ENCODE assay signal across 15 cellular contexts in the genomic region with DNA sequence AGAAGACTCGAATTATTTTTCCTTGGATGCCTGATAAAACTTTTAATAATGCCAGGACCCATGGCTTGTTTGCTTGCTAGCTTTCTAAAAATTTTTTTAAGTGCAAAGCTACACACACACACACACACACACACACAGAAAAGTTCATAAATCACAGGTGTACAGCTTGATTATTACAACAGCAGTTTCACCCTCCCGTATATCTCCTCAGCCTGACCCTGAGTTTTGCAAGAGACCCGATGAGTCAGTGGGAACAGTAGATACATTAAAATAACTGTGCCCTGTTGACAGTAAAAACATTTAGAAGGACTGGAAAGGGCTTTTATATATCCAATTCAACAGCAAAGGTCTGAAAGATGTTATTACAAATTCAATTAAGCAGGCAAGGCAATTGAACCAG. TPM values are rescaled to one million over a fixed set of nuclear protein-coding genes. Genes with fewer than 3 reads are reported as not detected.
A peak's percentile ranks its signal among the peaks of the same experiment; 100 is the strongest.
DNase-seq lines count a peak whose midpoint lies in the region; ATAC-seq and TF ChIP-seq lines count a peak whose summit lies in the region.
"Had no signal": no experiment of that assay in that cellular context is flagged by ENCODE, and none has a peak within 500 bp of the region (broad histone marks: within the 10 kb centered on the region; RNA-seq: fewer than 3 reads in every experiment).

No MANE protein-coding gene starts in this region.

- no peak for TF ChIP-seq CTCF in MCF 10A (IDR thresholded peaks at IDR 0.05; ENCODE audit: unreplicated experiment)
- no peak for TF ChIP-seq CTCF in breast epithelium (IDR thresholded peaks at IDR 0.05)
- no peak for TF ChIP-seq CTCF in PC-3 (conservative IDR thresholded peaks at IDR 0.05; ENCODE audit: low read depth, low read length)

- no peaks in the 10 kb centered on the region for H4K20me1 ChIP-seq in PC-3 (ENCODE audit: low read length)
- H4K20me1 ChIP-seq: BLaER1 had no signal

- TF ChIP-seq POLR2A in breast epithelium (IDR thresholded peaks at IDR 0.05) = no peak

- no peak overlapping the region for H3K4me3 ChIP-seq in breast epithelium
- H3K4me3 ChIP-seq in PC-3 (ENCODE audit: low read length) = no peak overlapping the region
- H3K4me3 ChIP-seq: BLaER1, body of pancreas, left lung had no signal

- H3K27me3 Mint-ChIP-seq in MCF 10A (ENCODE audit: insufficient read depth, unreplicated experiment) = no peaks in the 10 kb centered on the region
- H3K27me3 Mint-ChIP-seq in stimulated activated naive CD8-positive, alpha-beta T cell treated with anti-CD3 and anti-CD28 coated beads, Interleukin-15, amount 100 ng/mL, for 72 hours = no peaks in the 10 kb centered on the region
- H3K27me3 Mint-ChIP-seq: progenitor cell of endocrine pancreas had no signal

- H3K27ac ChIP-seq in breast epithelium (no peak overlapping the region), PC-3 (ENCODE audit: low read length) (peak overlapping the region; percentile 74)
- H3K27ac ChIP-seq: BLaER1, body of pancreas, left lung had no signal

- no peak overlapping the region for H3K4me3 Mint-ChIP-seq in MCF 10A (ENCODE audit: unreplicated experiment)
- no peak overlapping the region for H3K4me3 Mint-ChIP-seq in stimulated activated naive CD8-positive, alpha-beta T cell treated with anti-CD3 and anti-CD28 coated beads, Interleukin-15, amount 100 ng/mL, for 72 hours
- H3K4me3 Mint-ChIP-seq: T-helper 1 cell treated with Interleukin-12 subunit alpha and Interleukin-12 subunit beta and Interleukin-4 antibody, amounts not matched to agents 30 μg/mL and 1 μg/mL, for 36 hours had no signal

- H3K9ac ChIP-seq in PC-3 (ENCODE audit: low read length) = peak overlapping the region; percentile 43
- H3K9ac ChIP-seq: BLaER1 had no signal

- no peaks in the 10 kb centered on the region for H3K36me3 Mint-ChIP-seq in MCF 10A (ENCODE audit: insufficient read depth, unreplicated experiment)

- H3K27me3 ChIP-seq in breast epithelium (no peaks in the 10 kb centered on the region), PC-3 (ENCODE audit: low read length) (no peaks in the 10 kb centered on the region)
- H3K27me3 ChIP-seq: BLaER1, body of pancreas, left lung had no signal

- H3K79me2 ChIP-seq in PC-3 (ENCODE audit: low read length) = peaks cover 3% of the 10 kb centered on the region; the same call in 1 of the 2 replicates

- no peak overlapping the region for H2AFZ ChIP-seq in PC-3 (ENCODE audit: low read length)

- peak; percentile 89 for DNase-seq in MCF 10A (ENCODE audit: unreplicated experiment)
- no peak for DNase-seq in breast epithelium (ENCODE audit: low spot score in 2 of 2)
- DNase-seq in PC-3 = peak; percentile 80
- DNase-seq in fibroblast of peridontal ligament (ENCODE audit: extremely low read depth) = peak; percentile 67
- DNase-seq in stimulated activated naive CD8-positive, alpha-beta T cell treated with anti-CD3 and anti-CD28 coated beads, Interleukin-15, amount 100 ng/mL, for 72 hours = no peak
- DNase-seq: body of pancreas, foreskin melanocyte, left lung, NCI-H69 had no signal

- no peaks in the 10 kb centered on the region for H3F3A ChIP-seq in PC-3 (ENCODE audit: low read length, unreplicated experiment)

- POLR2A ChIA-PET in MCF 10A (lab: Yijun Ruan, JAX) (interaction anchor here (0.6 to 2.2 kb wide), 7 partner anchors 11 to 96 kb away, joined by 3 to 12 read pairs (median 4); a partner anchor contains a TSS), PC-3 (lab: Charles Lee; ENCODE audit: unreplicated experiment) (interaction anchor here (0.6 kb wide), 1 partner anchor 49 kb away, joined by 10 read pairs; no protein-coding TSS in a partner anchor)

- intact Hi-C loops in MCF 10A (cut with micrococcal nuclease) (no loop called here), breast epithelium (cut with DNase I; ENCODE audit: low total_unique reads) (no loop called here), PC-3 (cut with micrococcal nuclease) (no loop called here)

- no peaks in the 10 kb centered on the region for H3K9me3 Mint-ChIP-seq in MCF 10A (ENCODE audit: unreplicated experiment)
- H3K9me3 Mint-ChIP-seq in stimulated activated naive CD8-positive, alpha-beta T cell treated with anti-CD3 and anti-CD28 coated beads, Interleukin-15, amount 100 ng/mL, for 72 hours = peaks cover 0 to 4% of the 10 kb centered on the region in 2 donors
- H3K9me3 Mint-ChIP-seq: T-helper 1 cell treated with Interleukin-12 subunit alpha and Interleukin-12 subunit beta and Interleukin-4 antibody, amounts not matched to agents 30 μg/mL and 1 μg/mL, for 36 hours had no signal

- BruUV-seq in MCF 10A (replicated peaks; lab: Mats Ljungman, UMichigan) (no TSS peak), PC-3 (replicated peaks; lab: Mats Ljungman, UMichigan) (no TSS peak)

- peak overlapping the region; percentile 3 for H3K27ac Mint-ChIP-seq in MCF 10A (ENCODE audit: low read depth, unreplicated experiment)
- peak overlapping the region; percentile 16 to 93 for H3K27ac Mint-ChIP-seq in stimulated activated naive CD8-positive, alpha-beta T cell treated with anti-CD3 and anti-CD28 coated beads, Interleukin-15, amount 100 ng/mL, for 72 hours
- H3K27ac Mint-ChIP-seq: progenitor cell of endocrine pancreas; T-helper 1 cell treated with Interleukin-12 subunit alpha and Interleukin-12 subunit beta and Interleukin-4 antibody, amounts not matched to agents 30 μg/mL and 1 μg/mL, for 36 hours had no signal

- H3K36me3 ChIP-seq in breast epithelium (no peaks in the 10 kb centered on the region), PC-3 (ENCODE audit: low read depth, low read length) (no peaks in the 10 kb centered on the region)

- peaks cover 19% of the 10 kb centered on the region for H3K4me1 Mint-ChIP-seq in MCF 10A (ENCODE audit: insufficient read depth, unreplicated experiment)
- peaks cover 15% of the 10 kb centered on the region for H3K4me1 Mint-ChIP-seq in stimulated activated naive CD8-positive, alpha-beta T cell treated with anti-CD3 and anti-CD28 coated beads, Interleukin-15, amount 100 ng/mL, for 72 hours

- CTCF ChIA-PET in MCF 10A (lab: Yijun Ruan, JAX) = interaction anchor here (0.6 to 1.2 kb wide), 4 partner anchors 14 to 96 kb away, joined by 3 to 5 read pairs (median 4); no protein-coding TSS in a partner anchor
- CTCF ChIA-PET in PC-3 (lab: Charles Lee) = no interaction called here

- no peaks in the 10 kb centered on the region for H3K4me1 ChIP-seq in breast epithelium
- peaks cover 50% of the 10 kb centered on the region for H3K4me1 ChIP-seq in PC-3 (ENCODE audit: insufficient read depth, low read length)
- H3K4me1 ChIP-seq: body of pancreas, left lung had no signal

- H3K9me2 ChIP-seq in PC-3 (replicated peaks; ENCODE audit: low read length) = no peaks in the 10 kb centered on the region

- no peak overlapping the region for H3K4me2 ChIP-seq in PC-3 (ENCODE audit: low read length)
- H3K4me2 ChIP-seq: BLaER1 had no signal

- H3K9me3 ChIP-seq in breast epithelium (no peaks in the 10 kb centered on the region), PC-3 (ENCODE audit: low read length) (no peaks in the 10 kb centered on the region)
- H3K9me3 ChIP-seq: BLaER1, body of pancreas, left lung had no signal

- ATAC-seq in PC-3 (peak; percentile 46), GM21737 (IDR thresholded peaks at IDR 0.05; ENCODE audit: unreplicated experiment) (no peak), HG03460 (IDR thresholded peaks at IDR 0.05; ENCODE audit: unreplicated experiment) (no peak), HG03439 (IDR thresholded peaks at IDR 0.05; ENCODE audit: unreplicated experiment) (no peak)
- no peak for ATAC-seq in stimulated activated naive CD8-positive, alpha-beta T cell treated with anti-CD3 and anti-CD28 coated beads, Interleukin-15, amount 100 ng/mL, for 72 hours
- ATAC-seq: body of pancreas, left lung had no signal

RNA-seq across cellular contexts. Expression of a gene that starts 46.7 kb away (rescaled TPM):
- 115 and 119 TPM in 2 replicates for total RNA-seq in MCF 10A (2022)
- total RNA-seq in breast epithelium = 100 to 1,000 TPM; 121 to 157 (median 123) TPM
- 486 and 540 TPM in 2 replicates for total RNA-seq in PC-3 (2014; rRNA removed)

Comparison
In these comparisons a context has a peak if more than half of its experiments do, and no peak if none do; other contexts are left out.
1. DNase-seq: peak in MCF 10A (single experiment), PC-3 (single experiment) and fibroblast of peridontal ligament (single experiment); none in breast epithelium (0 of 2) and stimulated activated naive CD8-positive, alpha-beta T cell treated with anti-CD3 and anti-CD28 coated beads, Interleukin-15, amount 100 ng/mL, for 72 hours (0 of 2).